In the genomic region with DNA sequence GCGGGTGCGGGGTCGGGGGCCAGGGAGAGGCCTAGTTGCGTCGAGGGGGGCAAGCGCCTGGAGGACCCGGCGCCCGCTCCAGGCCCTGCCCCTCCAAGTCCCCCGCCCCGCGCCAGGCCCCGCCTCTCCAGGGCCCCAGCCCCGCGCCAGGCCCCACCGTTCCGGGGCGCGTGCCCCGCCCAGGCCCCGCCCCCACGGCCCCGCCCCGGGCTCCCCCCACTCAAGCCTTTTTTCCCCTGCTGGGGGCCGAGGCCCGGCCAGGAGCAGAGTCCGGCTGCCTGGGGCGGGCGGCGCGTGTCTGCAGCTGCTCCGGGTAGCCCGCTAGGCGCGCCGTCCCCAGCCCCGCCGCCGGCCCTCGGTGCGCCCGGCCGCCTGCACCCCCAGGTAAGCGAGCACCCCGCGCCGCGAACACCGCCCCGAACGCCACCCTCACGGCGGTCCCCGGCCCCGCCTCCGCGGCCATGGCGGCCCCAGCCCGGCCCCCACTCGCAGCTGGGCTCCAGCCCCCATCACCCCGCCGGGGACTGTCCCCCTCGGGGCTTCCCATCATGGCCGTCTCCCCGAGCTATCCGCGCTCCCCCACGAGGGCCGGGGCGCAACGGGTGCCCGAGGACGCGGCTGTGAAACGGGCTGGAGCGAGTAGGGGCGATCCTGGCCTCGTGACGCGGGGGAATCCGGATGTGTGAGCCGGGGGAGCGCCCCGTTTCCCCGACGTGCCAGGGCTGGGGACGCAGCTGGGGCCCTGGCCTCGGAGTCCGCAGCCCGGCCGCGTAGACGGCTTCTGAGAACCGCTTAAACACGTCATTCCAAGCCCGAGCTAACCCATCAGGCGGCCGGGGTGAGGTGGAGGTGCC, we compare ENCODE assay signal across 8 cellular contexts. TPM values are rescaled to one million over a fixed set of nuclear protein-coding genes. Genes with fewer than 3 reads are reported as not detected.
A peak's percentile ranks its signal among the peaks of the same experiment; 100 is the strongest.
DNase-seq lines count a peak whose midpoint lies in the region; ATAC-seq and TF ChIP-seq lines count a peak whose summit lies in the region.

CERS4 (plus strand) TSS at position 260 of the 854 bp plus-strand sequence. CDS start 41,707 bp downstream, outside the sequence.

- H3K79me2 ChIP-seq in ACC112 (ENCODE audit: control insufficient read depth, insufficient read depth, low read length, unreplicated experiment) (no peaks in the 10 kb centered on the region), neural progenitor cell (ENCODE audit: low read depth) (peaks cover 50% of the 10 kb centered on the region)

- H3K9me3 Mint-ChIP-seq in neural progenitor cell: no peaks in the 10 kb centered on the region
- no peaks in the 10 kb centered on the region for H3K9me3 Mint-ChIP-seq in stimulated activated naive CD8-positive, alpha-beta T cell treated with anti-CD3 and anti-CD28 coated beads, Interleukin-15, amount 100 ng/mL, for 72 hours

- H3K27me3 Mint-ChIP-seq in neural progenitor cell (ENCODE audit: insufficient read depth, low read depth): peaks cover 5% of the 10 kb centered on the region
- H3K27me3 Mint-ChIP-seq in stimulated activated naive CD8-positive, alpha-beta T cell treated with anti-CD3 and anti-CD28 coated beads, Interleukin-15, amount 100 ng/mL, for 72 hours: no peaks in the 10 kb centered on the region

- H3K4me3 ChIP-seq in ACC112 (ENCODE audit: low read depth, low read length) (peak within 1 kb of the TSS; percentile 82), Panc1 (ENCODE audit: low read depth in 2 of 2, low read length in 2 of 2) (peak within 1 kb of the TSS; percentile 57), neural progenitor cell (peak within 1 kb of the TSS; percentile 71)

- peaks cover 41% of the 10 kb centered on the region for H4K20me1 ChIP-seq in neural progenitor cell (ENCODE audit: low read depth)

- POLR2A ChIA-PET in Panc1 (lab: Charles Lee): no interaction called here

- BruUV-seq in Panc1 (replicated peaks; lab: Mats Ljungman, UMichigan): no TSS peak

- no peaks in the 10 kb centered on the region for H3K9me3 ChIP-seq in Panc1 (ENCODE audit: control insufficient read depth, insufficient read depth, low read depth, low read length)
- no peaks in the 10 kb centered on the region for H3K9me3 ChIP-seq in neural progenitor cell (ENCODE audit: low read depth)

- ATAC-seq in GM18867 (IDR thresholded peaks at IDR 0.05; ENCODE audit: unreplicated experiment) (peak; percentile 72), HG03108 (IDR thresholded peaks at IDR 0.05; ENCODE audit: unreplicated experiment) (peak; percentile 60), Panc1 (peak; percentile 91)
- ATAC-seq in stimulated activated naive CD8-positive, alpha-beta T cell treated with anti-CD3 and anti-CD28 coated beads, Interleukin-15, amount 100 ng/mL, for 72 hours: peak; percentile 86

- in situ Hi-C loops in Panc1 (cut with HindIII; ENCODE audit: low pct_unique_long_range_greater_than_20kb, low sequenced_read_pairs): no loop called here

- CTCF ChIA-PET in Panc1 (lab: Charles Lee): no interaction called here

- peaks cover 37% of the 10 kb centered on the region for H3F3A ChIP-seq in neural progenitor cell (ENCODE audit: low read depth)

- H3K27me3 ChIP-seq in ACC112 (ENCODE audit: insufficient read depth, low read length): no peaks in the 10 kb centered on the region; the same call in 1 of the 2 replicates
- H3K27me3 ChIP-seq in Panc1 (ENCODE audit: control insufficient read depth, insufficient read depth, low read length): no peaks in the 10 kb centered on the region
- no peaks in the 10 kb centered on the region for H3K27me3 ChIP-seq in neural progenitor cell

- peak within 1 kb of the TSS; percentile 90 for H3K27ac Mint-ChIP-seq in neural progenitor cell
- peak within 1 kb of the TSS; percentile 95 to 97 for H3K27ac Mint-ChIP-seq in stimulated activated naive CD8-positive, alpha-beta T cell treated with anti-CD3 and anti-CD28 coated beads, Interleukin-15, amount 100 ng/mL, for 72 hours

- DNase-seq in Panc1 (ENCODE audit: low read depth, low spot score) (no peak), foreskin melanocyte (peak; percentile 32), neural progenitor cell (ENCODE audit: low spot score) (peak; percentile 97)
- DNase-seq in activated effector memory CD4-positive, alpha-beta T cell treated with anti-CD3 and anti-CD28 coated beads, Interleukin-2, amount 50 U/mL, for 16 hours: peak; percentile 93
- peak; percentile 84 to 88 for DNase-seq in stimulated activated naive CD8-positive, alpha-beta T cell treated with anti-CD3 and anti-CD28 coated beads, Interleukin-15, amount 100 ng/mL, for 72 hours

- H3K9ac ChIP-seq in neural progenitor cell: peak within 1 kb of the TSS; percentile 69

- peak within 1 kb of the TSS; percentile 91 for H3K4me3 Mint-ChIP-seq in neural progenitor cell
- peak within 1 kb of the TSS; percentile 95 to 99 for H3K4me3 Mint-ChIP-seq in stimulated activated naive CD8-positive, alpha-beta T cell treated with anti-CD3 and anti-CD28 coated beads, Interleukin-15, amount 100 ng/mL, for 72 hours

- intact Hi-C loops in Panc1 (cut with micrococcal nuclease; ENCODE audit: unreplicated experiment): no loop called here

- H3K36me3 Mint-ChIP-seq in neural progenitor cell: no peaks in the 10 kb centered on the region

- H3K4me1 ChIP-seq in ACC112 (ENCODE audit: control insufficient read depth, insufficient read depth, low read length, unreplicated experiment): peaks cover 3% of the 10 kb centered on the region
- H3K4me1 ChIP-seq in Panc1 (ENCODE audit: control insufficient read depth, insufficient read depth, low read length): peaks cover 4% of the 10 kb centered on the region; the same call in 1 of the 2 replicates
- H3K4me1 ChIP-seq in neural progenitor cell: peaks cover 12% of the 10 kb centered on the region

- H2AFZ ChIP-seq in ACC112 (ENCODE audit: low read length, unreplicated experiment): peak within 1 kb of the TSS; percentile 60
- H2AFZ ChIP-seq in neural progenitor cell (replicated peaks): peak within 1 kb of the TSS; percentile 14

- H3K4me2 ChIP-seq in neural progenitor cell: peak within 1 kb of the TSS; percentile 88

- peaks cover 24% of the 10 kb centered on the region for H3K4me1 Mint-ChIP-seq in neural progenitor cell
- H3K4me1 Mint-ChIP-seq in stimulated activated naive CD8-positive, alpha-beta T cell treated with anti-CD3 and anti-CD28 coated beads, Interleukin-15, amount 100 ng/mL, for 72 hours: peaks cover 55% of the 10 kb centered on the region

- H3K27ac ChIP-seq in ACC112 (ENCODE audit: low read depth, low read length) (no peak within 1 kb of the TSS), Panc1 (ENCODE audit: low read length) (no peak within 1 kb of the TSS), neural progenitor cell (peak within 1 kb of the TSS; percentile 6)

- H3K36me3 ChIP-seq in ACC112 (ENCODE audit: insufficient read depth, low read length) (no peaks in the 10 kb centered on the region), Panc1 (ENCODE audit: control insufficient read depth, insufficient read depth, low read length) (no peaks in the 10 kb centered on the region), neural progenitor cell (no peaks in the 10 kb centered on the region)

- TF ChIP-seq CTCF in Panc1 (IDR thresholded peaks at IDR 0.05): no peak
- no peak for TF ChIP-seq CTCF in neural progenitor cell (IDR thresholded peaks at IDR 0.05)

RNA-seq across cellular contexts. Expression of gene CERS4, which starts in this region (rescaled TPM):
- total RNA-seq in Panc1 (2021; ENCODE audit: unreplicated experiment) (11.6 TPM), neural progenitor cell (ENCODE audit: low replicate concordance) (34.1 and 76.0 TPM in 2 replicates)
- polyA plus RNA-seq in Panc1 (2012; ENCODE audit: insufficient read length): 20.8 TPM
